Comparison of ENCODE assay signal across 10 cellular contexts in genomic region chr1:96416111-96416595, GRCh38.
DNase-seq lines count a peak whose midpoint lies in the region; ATAC-seq and TF ChIP-seq lines count a peak whose summit lies in the region.
"Had no signal": no experiment of that assay in that cellular context is flagged by ENCODE, and none has a peak within 500 bp of the region (broad histone marks: within the 10 kb centered on the region; RNA-seq: fewer than 3 reads in every experiment).

No MANE protein-coding gene starts in this region.

- DNase-seq in A172 (ENCODE audit: low spot score), result peak; percentile 89
- peak; percentile 70 to 92 for DNase-seq in NCI-H446 (lab: John Stamatoyannopoulos, UW)
- DNase-seq in dermis microvascular lymphatic vessel endothelial cell (ENCODE audit: low read depth in 2 of 2), result peak; percentile 96 to 98
- DNase-seq in lower lobe of right lung, result no peak
- no peak for DNase-seq in stimulated activated naive CD4-positive, alpha-beta T cell treated with Interleukin-2 at 50 U/mL for 16 hours (lab: John Stamatoyannopoulos, UW)
- no peak for DNase-seq in NCI-H2196 (lab: John Stamatoyannopoulos, UW; ENCODE audit: unreplicated experiment)
- no peak for DNase-seq in SIG-M5 treated with dmso at 0.1 percent for 504 hours (lab: John Stamatoyannopoulos, UW; ENCODE audit: unreplicated experiment)

- H3K36me3 ChIP-seq in lower lobe of right lung, result no peaks in the 10 kb centered on the region
- H3K36me3 ChIP-seq: BLaER1, neural progenitor cell had no signal

- H3K27ac ChIP-seq in lower lobe of right lung, result no peak overlapping the region
- H3K27ac ChIP-seq: BLaER1, neural progenitor cell had no signal

- intact Hi-C loops in lower lobe of right lung (cut with DNase I), result no loop called here

- no peak for TF ChIP-seq CTCF in lower lobe of right lung (IDR thresholded peaks at IDR 0.05)

- no peaks in the 10 kb centered on the region for H3K27me3 ChIP-seq in lower lobe of right lung (ENCODE audit: low read depth)
- H3K27me3 ChIP-seq: BLaER1, neural progenitor cell had no signal

- peak; percentile 63 to 73 for ATAC-seq in lower lobe of right lung
- ATAC-seq in HG03280 (IDR thresholded peaks at IDR 0.05; ENCODE audit: unreplicated experiment), result no peak

- peaks cover 8% of the 10 kb centered on the region for H3K4me1 ChIP-seq in lower lobe of right lung
- H3K4me1 ChIP-seq: BLaER1, neural progenitor cell had no signal

- H3K4me3 ChIP-seq in lower lobe of right lung, result no peak overlapping the region
- H3K4me3 ChIP-seq: BLaER1, neural progenitor cell had no signal

- H3K9me3 ChIP-seq in lower lobe of right lung, result no peaks in the 10 kb centered on the region
- H3K9me3 ChIP-seq: BLaER1 had no signal

Comparison
In these comparisons a context has a peak if more than half of its experiments do, and no peak if none do; other contexts are left out.
1. DNase-seq: peak in A172 (single experiment), NCI-H446 (2 of 2) and dermis microvascular lymphatic vessel endothelial cell (2 of 2); none in lower lobe of right lung (single experiment), stimulated activated naive CD4-positive, alpha-beta T cell treated with Interleukin-2 at 50 U/mL for 16 hours (single experiment), NCI-H2196 (single experiment) and SIG-M5 treated with dmso at 0.1 percent for 504 hours (single experiment).